Comparison of ENCODE assay signal across 15 cellular contexts in genomic region chr12:75209782-75210138, GRCh38. TPM values are rescaled to one million over a fixed set of nuclear protein-coding genes. Genes with fewer than 3 reads are reported as not detected.
DNase-seq lines count a peak whose midpoint lies in the region; ATAC-seq, FAIRE-seq and TF ChIP-seq lines count a peak whose summit lies in the region.
"Had no signal": no experiment of that assay in that cellular context is flagged by ENCODE, and none has a peak within 500 bp of the region (broad histone marks: within the 10 kb centered on the region; RNA-seq: fewer than 3 reads in every experiment).

Gene KCNC2, minus strand, starts transcription at chr12:75209839.

- H2BK5ac ChIP-seq in trophoblast cell (ENCODE audit: low read depth, low read length, poor library complexity): no peak within 1 kb of the TSS

- H3K4me2 ChIP-seq in trophoblast cell (ENCODE audit: low read length): peak within 1 kb of the TSS; percentile 55

- no peak within 1 kb of the TSS for H4K8ac ChIP-seq in trophoblast cell (ENCODE audit: low read depth, low read length)

- no peak within 1 kb of the TSS for H3K27ac ChIP-seq in HUES48 (ENCODE audit: low read depth, low read length)
- no peak within 1 kb of the TSS for H3K27ac ChIP-seq in trophoblast cell (ENCODE audit: low read depth, low read length)
- H3K27ac ChIP-seq: heart left ventricle had no signal

- FAIRE-seq in HTR-8/SVneo (lab: Jason Lieb, UNC): no peak
- FAIRE-seq: urothelium cell line had no signal

- no CpG with 5 or more reads among the region's 4 CpGs for WGBS in trophoblast cell (ENCODE audit: extremely low coverage, insufficient coverage, insufficient read length)

- no peaks in the 10 kb centered on the region for H3K9me3 ChIP-seq in HUES48 (ENCODE audit: control insufficient read depth, insufficient read depth, low read length)
- no peaks in the 10 kb centered on the region for H3K9me3 ChIP-seq in iPS-15b (ENCODE audit: control insufficient read depth, insufficient read depth, low read length)
- H3K9me3 ChIP-seq in trophoblast cell (ENCODE audit: insufficient read depth, low read depth, low read length): peaks cover 13% of the 10 kb centered on the region
- H3K9me3 ChIP-seq: heart left ventricle had no signal

- no peak within 1 kb of the TSS for H3K9ac ChIP-seq in HUES48 (ENCODE audit: low read depth, low read length)
- H3K9ac ChIP-seq in iPS-15b (ENCODE audit: low read depth, low read length): no peak within 1 kb of the TSS
- no peak within 1 kb of the TSS for H3K9ac ChIP-seq in trophoblast cell (ENCODE audit: low read length)

- no peak for ATAC-seq in stimulated activated effector memory CD8-positive, alpha-beta T cell treated with anti-CD3 and anti-CD28 coated beads, Interleukin-12 subunit alpha, Interleukin-12 subunit beta, amount 100 ng/mL, for 72 hours
- no peak for ATAC-seq in HG02798 (IDR thresholded peaks at IDR 0.05; ENCODE audit: poor library complexity, unreplicated experiment)
- ATAC-seq: sciatic nerve had no signal

- no peak within 1 kb of the TSS for H3K4ac ChIP-seq in trophoblast cell (ENCODE audit: low read depth, low read length)

- in situ Hi-C loops in astrocyte of the cerebellum (cut with HindIII; ENCODE audit: low sequenced_read_pairs): no loop called here

- no peak within 1 kb of the TSS for H2AFZ ChIP-seq in trophoblast cell (ENCODE audit: insufficient read depth, low read length, poor library complexity)

- no peak within 1 kb of the TSS for H3K23ac ChIP-seq in trophoblast cell (ENCODE audit: low read length)

- H3K14ac ChIP-seq in trophoblast cell (ENCODE audit: low read length): no peak within 1 kb of the TSS

- H2AK5ac ChIP-seq in trophoblast cell (ENCODE audit: low read length): no peak within 1 kb of the TSS

- H3K9me3 Mint-ChIP-seq in stimulated activated effector memory CD8-positive, alpha-beta T cell treated with anti-CD3 and anti-CD28 coated beads, Interleukin-12 subunit alpha, Interleukin-12 subunit beta, amount 100 ng/mL, for 72 hours: peaks cover 2% of the 10 kb centered on the region

- H3K4me1 ChIP-seq in HUES48 (ENCODE audit: control insufficient read depth, insufficient read depth, low read length) (0 out of 2 replicates have a peak, but pooled peaks cover 3% of the 10 kb centered on the region), iPS-15b (ENCODE audit: control insufficient read depth, insufficient read depth, low read length) (peaks cover 2% of the 10 kb centered on the region), trophoblast cell (ENCODE audit: control insufficient read depth in 1 of 2, insufficient read depth in 2 of 2, low read length in 2 of 2) (peaks cover 0 to 5% of the 10 kb centered on the region in 2 experiments)

- H3K79me2 ChIP-seq in trophoblast cell (ENCODE audit: control insufficient read depth, insufficient read depth, low read length, poor library complexity): no peaks in the 10 kb centered on the region

- no peak for TF ChIP-seq CTCF in astrocyte of the cerebellum (IDR thresholded peaks at IDR 0.05; ENCODE audit: low read depth, low read length, missing control alignments)

- H3K27ac Mint-ChIP-seq in stimulated activated effector memory CD8-positive, alpha-beta T cell treated with anti-CD3 and anti-CD28 coated beads, Interleukin-12 subunit alpha, Interleukin-12 subunit beta, amount 100 ng/mL, for 72 hours: no peak within 1 kb of the TSS
- H3K27ac Mint-ChIP-seq: activated naive CD8-positive, alpha-beta T cell; naive thymus-derived CD4-positive, alpha-beta T cell had no signal

- no peak within 1 kb of the TSS for H4K91ac ChIP-seq in trophoblast cell (ENCODE audit: low read depth, low read length)

- DNase-seq in astrocyte of the cerebellum (ENCODE audit: low read depth): no peak
- DNase-seq in trophoblast cell: no peak
- DNase-seq in UCSD-AML1 (lab: John Stamatoyannopoulos, UW; ENCODE audit: unreplicated experiment): no peak
- DNase-seq in HTR-8/SVneo (ENCODE audit: insufficient read length, low spot score): no peak
- DNase-seq in stimulated activated effector memory CD8-positive, alpha-beta T cell treated with anti-CD3 and anti-CD28 coated beads, Interleukin-12 subunit alpha, Interleukin-12 subunit beta, amount 100 ng/mL, for 72 hours (ENCODE audit: low spot score in 2 of 2): no peak
- DNase-seq: activated CD4-positive, alpha-beta T cell treated with anti-CD3 and anti-CD28 coated beads, Interleukin-2, amount 50 U/mL, for 1 hour; SHP77 treated with DMSO at 0.1 percent for 48 hours had no signal

- no peak within 1 kb of the TSS for H2BK12ac ChIP-seq in trophoblast cell (ENCODE audit: low read length)

- no peaks in the 10 kb centered on the region for H3K36me3 ChIP-seq in HUES48 (ENCODE audit: control insufficient read depth, insufficient read depth, low read length)
- no peaks in the 10 kb centered on the region for H3K36me3 ChIP-seq in iPS-15b (ENCODE audit: control insufficient read depth, insufficient read depth, low read length)
- H3K36me3 ChIP-seq in trophoblast cell (ENCODE audit: control insufficient read depth in 1 of 2, insufficient read depth in 2 of 2, low read length in 2 of 2): no peaks in the 10 kb centered on the region
- H3K36me3 ChIP-seq: heart left ventricle had no signal

- H2BK120ac ChIP-seq in trophoblast cell (ENCODE audit: insufficient read depth, low read length, poor library complexity): no peak within 1 kb of the TSS

- H3K18ac ChIP-seq in trophoblast cell (ENCODE audit: low read length): no peak within 1 kb of the TSS

- H4K12ac ChIP-seq in trophoblast cell (ENCODE audit: low read depth, low read length): no peak within 1 kb of the TSS

- H3K4me1 Mint-ChIP-seq in stimulated activated effector memory CD8-positive, alpha-beta T cell treated with anti-CD3 and anti-CD28 coated beads, Interleukin-12 subunit alpha, Interleukin-12 subunit beta, amount 100 ng/mL, for 72 hours: peaks cover 8% of the 10 kb centered on the region

- no peaks in the 10 kb centered on the region for H3K36me3 Mint-ChIP-seq in stimulated activated effector memory CD8-positive, alpha-beta T cell treated with anti-CD3 and anti-CD28 coated beads, Interleukin-12 subunit alpha, Interleukin-12 subunit beta, amount 100 ng/mL, for 72 hours
- H3K36me3 Mint-ChIP-seq: activated naive CD8-positive, alpha-beta T cell had no signal

- no peaks in the 10 kb centered on the region for H3K79me1 ChIP-seq in trophoblast cell (ENCODE audit: low read length)

- H3K4me3 ChIP-seq in HUES48 (ENCODE audit: low read depth, low read length) (peak within 1 kb of the TSS; percentile 70), astrocyte of the cerebellum (ENCODE audit: low read depth, low read length) (peak within 1 kb of the TSS; percentile 27), iPS-15b (ENCODE audit: low read depth, low read length) (peak within 1 kb of the TSS; percentile 61), trophoblast cell (ENCODE audit: low read depth, low read length) (no peak within 1 kb of the TSS)
- H3K4me3 ChIP-seq: heart left ventricle had no signal

- H3K4me3 Mint-ChIP-seq in stimulated activated effector memory CD8-positive, alpha-beta T cell treated with anti-CD3 and anti-CD28 coated beads, Interleukin-12 subunit alpha, Interleukin-12 subunit beta, amount 100 ng/mL, for 72 hours: no peak within 1 kb of the TSS

- peaks cover 55% of the 10 kb centered on the region for H3K27me3 ChIP-seq in HUES48 (ENCODE audit: control insufficient read depth, insufficient read depth, low read length)
- peaks cover 48% of the 10 kb centered on the region for H3K27me3 ChIP-seq in iPS-15b (ENCODE audit: control insufficient read depth, insufficient read depth, low read length)
- peaks cover 28% of the 10 kb centered on the region for H3K27me3 ChIP-seq in trophoblast cell (ENCODE audit: insufficient read depth, low read length)

RNA-seq across cellular contexts. Expression of gene KCNC2, which starts in this region (rescaled TPM):
- not detected in 2 replicates for polyA plus RNA-seq in trophoblast cell (2013)
- polyA plus RNA-seq: heart left ventricle; naive thymus-derived CD4-positive, alpha-beta T cell had no signal
